Comparison of ENCODE assay signal across 8 cellular contexts in the genomic region with DNA sequence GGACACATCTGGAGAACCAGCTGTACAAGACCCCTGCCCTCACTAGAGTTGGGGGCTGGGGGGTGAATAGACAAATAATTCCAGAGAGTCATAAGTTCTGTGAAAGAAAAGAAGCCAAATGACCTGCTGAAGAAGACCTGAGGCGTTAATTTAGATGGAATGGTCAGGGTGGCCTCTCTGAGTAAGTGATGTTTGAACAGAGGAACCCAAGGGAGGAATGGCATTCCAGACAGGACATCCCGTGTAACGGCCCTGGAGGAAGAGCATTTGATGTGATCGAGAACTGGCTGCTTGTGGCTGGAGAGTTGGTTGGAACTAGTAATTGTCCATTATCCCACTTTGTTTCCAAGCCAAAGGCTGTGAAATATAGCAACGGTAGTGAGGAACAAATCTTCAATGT. TPM values are rescaled to one million over a fixed set of nuclear protein-coding genes. Genes with fewer than 3 reads are reported as not detected.
DNase-seq lines count a peak whose midpoint lies in the region; ATAC-seq, FAIRE-seq and TF ChIP-seq lines count a peak whose summit lies in the region.

No MANE protein-coding gene starts in this region.

- 0 out of 2 replicates have a peak overlapping the region, but pooled peaks have one; percentile 37 for H3K27ac ChIP-seq in DOHH2 (ENCODE audit: low read depth, low read length)
- peak overlapping the region; percentile 98 to 100 (median 99) for H3K27ac ChIP-seq in Peyer's patch
- H3K27ac ChIP-seq in esophagus (ENCODE audit: low read depth in 2 of 2, low read length in 1 of 2), result peak overlapping the region; percentile 99 to 100
- H3K27ac ChIP-seq in pancreas, result peak overlapping the region in 3 of 4 donors; percentile 93 to 98 (median 98)

- H3K4me1 ChIP-seq in DOHH2 (ENCODE audit: control insufficient read depth, low read length) (peaks cover 32% of the 10 kb centered on the region), Peyer's patch (peaks cover 0 to 35% (median 8%) of the 10 kb centered on the region in 4 donors), esophagus (ENCODE audit: control insufficient read depth in 2 of 2, insufficient read depth in 2 of 2, low read length in 1 of 2) (no peaks in the 10 kb centered on the region), pancreas (peaks cover 8 to 20% (median 16%) of the 10 kb centered on the region in 3 donors)

- H3K9me3 ChIP-seq in DOHH2 (ENCODE audit: control insufficient read depth, insufficient read depth, low read length), result no peaks in the 10 kb centered on the region
- no peaks in the 10 kb centered on the region for H3K9me3 ChIP-seq in Peyer's patch
- H3K9me3 ChIP-seq in esophagus (ENCODE audit: control insufficient read depth in 2 of 2, insufficient read depth in 1 of 2, low read depth in 1 of 2, low read length in 1 of 2), result no peaks in the 10 kb centered on the region
- no peaks in the 10 kb centered on the region for H3K9me3 ChIP-seq in pancreas

- TF ChIP-seq CTCF in DOHH2 (IDR thresholded peaks at IDR 0.05; ENCODE audit: low read depth, low read length, poor library complexity, severe bottlenecking) (no peak), Peyer's patch (IDR thresholded peaks at IDR 0.05) (no peak), pancreas (IDR thresholded peaks at IDR 0.05) (no peak)

- peaks cover 4% of the 10 kb centered on the region; the same call in 1 of the 2 replicates for H4K20me1 ChIP-seq in DOHH2 (ENCODE audit: control insufficient read depth, insufficient read depth, low read depth, low read length)

- H3K27me3 ChIP-seq in DOHH2 (ENCODE audit: control insufficient read depth, low read length), result no peaks in the 10 kb centered on the region
- no peaks in the 10 kb centered on the region for H3K27me3 ChIP-seq in Peyer's patch
- H3K27me3 ChIP-seq in esophagus (ENCODE audit: control insufficient read depth in 1 of 2, insufficient read depth in 2 of 2, low read length in 2 of 2), result no peaks in the 10 kb centered on the region
- H3K27me3 ChIP-seq in pancreas, result no peaks in the 10 kb centered on the region

- FAIRE-seq in pancreas (lab: Jason Lieb, UNC) (no peak), urothelium cell line (lab: Jason Lieb, UNC) (no peak)

- peak overlapping the region; percentile 87 for H3K4me2 ChIP-seq in DOHH2 (ENCODE audit: low read length)

- no peak for ATAC-seq in pancreas
- no peak for ATAC-seq in HG03439 (IDR thresholded peaks at IDR 0.05; ENCODE audit: unreplicated experiment)

- H3K79me2 ChIP-seq in DOHH2 (ENCODE audit: control insufficient read depth, low read length), result peaks cover 84% of the 10 kb centered on the region

- intact Hi-C loops in pancreas (cut with DNase I), result no loop called here

- H3F3A ChIP-seq in DOHH2 (ENCODE audit: control insufficient read depth, insufficient read depth), result peaks cover 9% of the 10 kb centered on the region; the same call in 1 of the 2 replicates

- no peak for TF ChIP-seq POLR2A in Peyer's patch (IDR thresholded peaks at IDR 0.05)

- WGBS in esophagus, 2 donors, result 34 to 40% methylated on average over 5 of the region's 5 CpGs
- 38 to 46% methylated on average over 5 of the region's 5 CpGs for WGBS in pancreas, 2 donors

- H3K4me3 ChIP-seq in DOHH2 (ENCODE audit: low read length), result peak overlapping the region; percentile 81
- H3K4me3 ChIP-seq in Peyer's patch, result peak overlapping the region; percentile 81 to 100 (median 92)
- peak overlapping the region; percentile 48 to 99 for H3K4me3 ChIP-seq in esophagus (ENCODE audit: low read depth in 1 of 2, low read length in 2 of 2)
- peak overlapping the region in 3 of 4 donors; percentile 66 to 91 (median 87) for H3K4me3 ChIP-seq in pancreas

- DNase-seq in Peyer's patch, result no peak
- DNase-seq in pancreas, result no peak
- DNase-seq in stimulated activated CD4-positive, alpha-beta T cell treated with anti-CD3 and anti-CD28 coated beads, Interleukin-2, amount 100 ng/mL, for 48 hours, result no peak
- no peak for DNase-seq in OCI-M2 (lab: John Stamatoyannopoulos, UW; ENCODE audit: unreplicated experiment)
- no peak for DNase-seq in urothelium cell line (ENCODE audit: low spot score)

- H3K36me3 ChIP-seq in DOHH2 (ENCODE audit: control insufficient read depth, low read length) (peaks cover 43% of the 10 kb centered on the region), Peyer's patch (peaks cover 0 to 17% (median 0%) of the 10 kb centered on the region in 3 donors), esophagus (ENCODE audit: control insufficient read depth in 2 of 2, insufficient read depth in 2 of 2, low read length in 1 of 2) (peaks cover 0 to 3% of the 10 kb centered on the region in 2 donors), pancreas (peaks cover 0 to 15% (median 2%) of the 10 kb centered on the region in 3 donors)

- H3K9me2 ChIP-seq in DOHH2 (replicated peaks; ENCODE audit: control insufficient read depth, low read length), result no peaks in the 10 kb centered on the region

RNA-seq across cellular contexts. Expression of gene NR2C2, which starts 1.7 kb away (rescaled TPM):
- total RNA-seq in Peyer's patch, result 10 to 100 TPM; 55.6 to 84.3 (median 69.1) TPM
- 1 to 10 TPM; 5.0 to 6.1 TPM for polyA plus RNA-seq in esophagus
- total RNA-seq in pancreas, result 10 to 100 TPM; 13.6 to 25.1 (median 15.2) TPM
- polyA plus RNA-seq in pancreas, result 1 to 10 TPM; 5.4 to 8.8 TPM

Comparison
In these comparisons a context has a peak if more than half of its experiments do, and no peak if none do; other contexts are left out.
1. H3K27ac ChIP-seq: peak in every context shown above with its lines; median percentile 100 in esophagus; 99 in Peyer's patch; 98 in pancreas; 37 in DOHH2.